Comparison of ENCODE assay signal across 26 cellular contexts in the genomic region with DNA sequence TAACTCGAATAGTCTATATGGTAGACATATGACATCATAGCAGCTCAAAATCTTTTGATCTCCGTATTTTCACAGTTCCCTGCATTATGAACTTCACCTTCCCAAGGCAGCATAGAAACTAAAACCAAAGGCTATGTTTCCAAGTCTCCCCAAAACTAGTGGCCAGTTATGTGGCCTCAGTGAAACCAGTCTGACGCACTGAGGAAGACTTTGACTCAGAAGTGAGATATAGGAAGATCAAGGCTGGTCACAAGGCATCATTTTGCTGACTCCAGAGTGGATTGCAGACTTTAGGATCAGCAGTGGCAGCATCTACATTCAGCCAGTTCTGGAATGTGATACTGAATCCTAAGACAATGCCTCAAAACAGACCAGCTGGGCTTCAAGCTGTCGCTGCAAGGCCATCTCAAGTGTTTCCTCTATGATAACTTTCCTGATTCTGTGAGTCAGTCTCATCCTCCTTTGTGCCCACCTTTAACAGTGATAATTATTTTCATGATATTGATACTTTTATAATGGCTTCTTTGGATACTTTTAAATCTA. TPM values are rescaled to one million over a fixed set of nuclear protein-coding genes. Genes with fewer than 3 reads are reported as not detected.
DNase-seq lines count a peak whose midpoint lies in the region; ATAC-seq, FAIRE-seq and TF ChIP-seq lines count a peak whose summit lies in the region.
"Had no signal": no experiment of that assay in that cellular context is flagged by ENCODE, and none has a peak within 500 bp of the region (broad histone marks: within the 10 kb centered on the region; RNA-seq: fewer than 3 reads in every experiment).

No MANE protein-coding gene starts in this region.

- H3K4me1 Mint-ChIP-seq in endodermal cell: peaks cover 34% of the 10 kb centered on the region
- H3K4me1 Mint-ChIP-seq: CD14-positive monocyte; CD8-positive, alpha-beta memory T cell; T-cell had no signal

- no peak overlapping the region for H3K27ac Mint-ChIP-seq in endodermal cell
- H3K27ac Mint-ChIP-seq: CD14-positive monocyte; CD8-positive, alpha-beta memory T cell; T-cell had no signal

- peaks cover 1% of the 10 kb centered on the region for H3K9me3 Mint-ChIP-seq in endodermal cell
- H3K9me3 Mint-ChIP-seq: CD8-positive, alpha-beta memory T cell; T-cell had no signal

- H3K14ac ChIP-seq in IMR-90 (replicated peaks; ENCODE audit: low read depth, low read length): no peak overlapping the region

- H3K18ac ChIP-seq in IMR-90 (ENCODE audit: low read depth, low read length): no peak overlapping the region

- peak overlapping the region; percentile 8; the same call in 1 of the 3 replicates for H2BK15ac ChIP-seq in IMR-90 (ENCODE audit: low read depth, low read length)

- TF ChIP-seq RAD21 in HepG2 (CRISPR knock-in tag; IDR thresholded peaks at IDR 0.05) (no peak), IMR-90 (IDR thresholded peaks at IDR 0.05; ENCODE audit: low read length) (no peak)

- no peak for TF ChIP-seq POLR2A in HepG2 (IDR thresholded peaks at IDR 0.05; ENCODE audit: insufficient read depth in 1 of 2, low read depth in 2 of 2, low read length in 2 of 2)
- TF ChIP-seq POLR2A in right lobe of liver (IDR thresholded peaks at IDR 0.05): no peak
- no peak for TF ChIP-seq POLR2A in IMR-90 (IDR thresholded peaks at IDR 0.05; ENCODE audit: low read depth, low read length)

- no peak overlapping the region for H3K4me3 Mint-ChIP-seq in endodermal cell
- H3K4me3 Mint-ChIP-seq: CD14-positive monocyte; CD8-positive, alpha-beta memory T cell; T-cell had no signal

- H3K4ac ChIP-seq in IMR-90 (ENCODE audit: low read depth, low read length): no peak overlapping the region

- H3K79me1 ChIP-seq in IMR-90 (ENCODE audit: low read depth in 1 of 2, low read length in 2 of 2): no peaks in the 10 kb centered on the region

- no peak for TF ChIP-seq EP300 in HepG2 (IDR thresholded peaks at IDR 0.05; ENCODE audit: low read depth in 2 of 2, low read length in 2 of 2)
- TF ChIP-seq EP300 in HepG2 (CRISPR knock-in tag; IDR thresholded peaks at IDR 0.05; ENCODE audit: borderline replicate concordance): no peak

- in situ Hi-C loops in HepG2 (cut with HindIII; ENCODE audit: extremely low pct_ligation_motif_present, low pct_unique_long_range_greater_than_20kb) (no loop called here), IMR-90 (cut with MboI; ENCODE audit: low sequenced_read_pairs) (no loop called here)

- H2AK5ac ChIP-seq in IMR-90 (ENCODE audit: low read depth, low read length): no peak overlapping the region

- no peak overlapping the region for H3K23ac ChIP-seq in IMR-90 (ENCODE audit: low read depth, low read length)

- no peak overlapping the region for H4K5ac ChIP-seq in IMR-90 (ENCODE audit: low read depth, low read length)

- H3K27me3 Mint-ChIP-seq in endodermal cell (ENCODE audit: insufficient read depth): no peaks in the 10 kb centered on the region

- H4K8ac ChIP-seq in IMR-90 (ENCODE audit: low read depth in 2 of 2, low read length in 2 of 2): no peak overlapping the region

- FAIRE-seq in HepG2 (lab: Jason Lieb, UNC): no peak

- no peaks in the 10 kb centered on the region for H3K79me2 ChIP-seq in HepG2 (ENCODE audit: insufficient read depth, low read length)

- BruUV-seq in HepG2 (replicated peaks; lab: Mats Ljungman, UMichigan) (no TSS peak), IMR-90 (replicated peaks; lab: Mats Ljungman, UMichigan) (no TSS peak)

- H3K36me3 ChIP-seq in HepG2 (replicated peaks in 1 of 2; ENCODE audit: control insufficient read depth in 1 of 2, insufficient read depth in 2 of 2, low read length in 2 of 2) (no peaks in the 10 kb centered on the region), right lobe of liver (no peaks in the 10 kb centered on the region), IMR-90 (ENCODE audit: control insufficient read depth, insufficient read depth, low read length) (no peaks in the 10 kb centered on the region), endodermal cell (ENCODE audit: control insufficient read depth, insufficient read depth, low read length) (no peaks in the 10 kb centered on the region), left lung (no peaks in the 10 kb centered on the region)
- H3K36me3 ChIP-seq: BE2C, HAP-1, MG63, SJCRH30 had no signal

- H3K9ac ChIP-seq in HepG2 (ENCODE audit: insufficient read depth, low read depth, low read length) (no peak overlapping the region), IMR-90 (ENCODE audit: low read depth, low read length) (no peak overlapping the region), endodermal cell (ENCODE audit: extremely low read depth, low read length, poor library complexity, severe bottlenecking) (no peak overlapping the region)
- H3K9ac ChIP-seq: GM23248 had no signal

- dilution Hi-C loops in IMR-90 (cut with HindIII; ENCODE audit: low sequenced_read_pairs, unreplicated experiment): no loop called here

- no peak overlapping the region for H3K4me2 ChIP-seq in HepG2 (ENCODE audit: low read depth, low read length)
- H3K4me2 ChIP-seq in IMR-90 (ENCODE audit: low read depth, low read length): no peak overlapping the region

- DNase-seq in HepG2 (ENCODE audit: low spot score) (no peak), right lobe of liver (no peak), IMR-90 (no peak), endodermal cell (no peak), left lung (no peak), T1000 (lab: John Stamatoyannopoulos, UW) (no peak)
- DNase-seq: BE2C; CD8-positive, alpha-beta memory T cell; DMS153; DND-41; GM23248; KBM-7; MG63; NCI-H1105 treated with DMSO at 0.1 percent for 48 hours; NCI-H146; NCI-H2029; NCI-H2227 treated with DMSO at 0.1 percent for 48 hours; NCI-H748 treated with DMSO at 0.1 percent for 48 hours; NK-92 treated with Interleukin-12 subunit alpha and Interleukin-12 subunit beta, amount 100 ng/mL, for 24 hours; PC-3; SJCRH30; T-cell had no signal

- POLR2A ChIA-PET in HepG2 (lab: Yijun Ruan, JAX): interaction anchor here (1.3 kb wide), 1 partner anchor 9 kb away, joined by 4 read pairs; no protein-coding TSS in a partner anchor
- POLR2A ChIA-PET in IMR-90 (lab: Charles Lee; ENCODE audit: unreplicated experiment): no interaction called here

- H3K27me3 ChIP-seq in HepG2 (ENCODE audit: control insufficient read depth in 1 of 2, insufficient read depth in 2 of 2, low read length in 2 of 2) (no peaks in the 10 kb centered on the region), right lobe of liver (no peaks in the 10 kb centered on the region), IMR-90 (ENCODE audit: control insufficient read depth, insufficient read depth, low read length) (no peaks in the 10 kb centered on the region), endodermal cell (ENCODE audit: control insufficient read depth, insufficient read depth, low read length, poor library complexity, severe bottlenecking) (no peaks in the 10 kb centered on the region), left lung (no peaks in the 10 kb centered on the region)
- H3K27me3 ChIP-seq: BE2C, MG63, SJCRH30 had no signal

- ATAC-seq in HepG2 (no peak), right lobe of liver (no peak), IMR-90 (ENCODE audit: low read depth) (peak; percentile 27; the same call in 1 of the 2 replicates), HG02642 (IDR thresholded peaks at IDR 0.05; ENCODE audit: poor library complexity, unreplicated experiment) (no peak), left lung (no peak)
- ATAC-seq: PC-3, Right ventricle myocardium inferior, T-cell had no signal

- H2BK120ac ChIP-seq in IMR-90 (ENCODE audit: low read depth, low read length): 0 out of 2 replicates have a peak overlapping the region, but pooled peaks have one; percentile 3

- no peak overlapping the region for H2AK9ac ChIP-seq in IMR-90 (replicated peaks; ENCODE audit: low read depth, low read length, poor library complexity)

- H3K9me3 ChIP-seq in HepG2 (ENCODE audit: low read length) (no peaks in the 10 kb centered on the region), right lobe of liver (no peaks in the 10 kb centered on the region), IMR-90 (ENCODE audit: control insufficient read depth, insufficient read depth, low read length) (no peaks in the 10 kb centered on the region), endodermal cell (ENCODE audit: control insufficient read depth, low read length) (peaks cover 4% of the 10 kb centered on the region), left lung (no peaks in the 10 kb centered on the region)
- H3K9me3 ChIP-seq: BE2C, HAP-1, MG63, SJCRH30 had no signal

- no peaks in the 10 kb centered on the region for H3K36me3 Mint-ChIP-seq in endodermal cell (ENCODE audit: low read depth)
- H3K36me3 Mint-ChIP-seq: CD14-positive monocyte; CD8-positive, alpha-beta memory T cell; T-cell had no signal

- no peaks in the 10 kb centered on the region for H3K9me1 ChIP-seq in IMR-90 (ENCODE audit: insufficient read depth, low read length)

- intact Hi-C loops in HepG2 (cut with micrococcal nuclease; ENCODE audit: unreplicated experiment): no loop called here
- intact Hi-C loops in right lobe of liver (cut with DNase I): no loop called here
- intact Hi-C loops in IMR-90 (cut with micrococcal nuclease): no loop called here
- intact Hi-C loops in left lung (cut with DNase I): no loop called here

- H3K27ac ChIP-seq in HepG2 (ENCODE audit: extremely low read length, insufficient read depth, low read length): no peak overlapping the region
- no peak overlapping the region for H3K27ac ChIP-seq in right lobe of liver
- no peak overlapping the region for H3K27ac ChIP-seq in IMR-90 (ENCODE audit: insufficient read depth, low read length)
- H3K27ac ChIP-seq in endodermal cell (ENCODE audit: low read depth, low read length): no peak overlapping the region
- no peak overlapping the region for H3K27ac ChIP-seq in left lung
- H3K27ac ChIP-seq: GM23248, SJCRH30 had no signal

- H2BK20ac ChIP-seq in IMR-90 (ENCODE audit: low read depth, low read length): peak overlapping the region; percentile 26; the same call in 1 of the 2 replicates

- no peak overlapping the region for H3K56ac ChIP-seq in IMR-90 (ENCODE audit: extremely low read depth, insufficient read depth, low read length)

- WGBS in HepG2 (ENCODE audit: low lambda C conversion rate): 97% methylated on average over 4 of the region's 4 CpGs
- WGBS in right lobe of liver (ENCODE audit: insufficient coverage, low coverage, low lambda C conversion rate, missing lambda C conversion rate): 89% methylated on average over 3 of the region's 4 CpGs
- no CpG with 5 or more reads among the region's 4 CpGs for WGBS in IMR-90 (ENCODE audit: extremely low coverage in 2 of 2, insufficient read length in 1 of 2), 2 experiments
- WGBS in endodermal cell (ENCODE audit: insufficient coverage in 1 of 2, insufficient read length in 1 of 2), 2 experiments: 70 to 84% methylated on average over 1 to 4 of the region's 4 CpGs

- CTCF ChIA-PET in HepG2 (lab: Yijun Ruan, JAX; ENCODE audit: low intra/inter-chr PET ratio, low total read pairs) (no interaction called here), IMR-90 (lab: Yijun Ruan, JAX) (interaction anchor here (1.0 kb wide), 1 partner anchor 10 kb away, joined by 3 read pairs; no protein-coding TSS in a partner anchor)

- TF ChIP-seq CTCF in HepG2 (CRISPR knock-in tag; IDR thresholded peaks at IDR 0.05): no peak
- no peak for TF ChIP-seq CTCF in right lobe of liver (IDR thresholded peaks at IDR 0.05)
- no peak for TF ChIP-seq CTCF in IMR-90 (conservative IDR thresholded peaks at IDR 0.05; ENCODE audit: low read depth, low read length)
- TF ChIP-seq CTCF in endodermal cell (conservative IDR thresholded peaks at IDR 0.05): no peak
- no peak for TF ChIP-seq CTCF in left lung (IDR thresholded peaks at IDR 0.05)

- H4K91ac ChIP-seq in IMR-90 (ENCODE audit: insufficient read depth, low read depth, low read length): no peak overlapping the region

- no peak overlapping the region for H2BK5ac ChIP-seq in IMR-90 (ENCODE audit: low read depth, low read length, poor library complexity, severe bottlenecking)

- no peak overlapping the region for H3K4me3 ChIP-seq in HepG2 (replicated peaks in 1 of 3; ENCODE audit: insufficient read depth in 1 of 3, low read depth in 2 of 3, low read length in 3 of 3)
- no peak overlapping the region for H3K4me3 ChIP-seq in right lobe of liver
- H3K4me3 ChIP-seq in IMR-90 (ENCODE audit: insufficient read depth, low read depth, low read length): no peak overlapping the region
- peak overlapping the region; percentile 39 for H3K4me3 ChIP-seq in endodermal cell (ENCODE audit: low read length)
- no peak overlapping the region for H3K4me3 ChIP-seq in left lung
- H3K4me3 ChIP-seq: GM23248, HAP-1, MG63, SJCRH30 had no signal

- H2AFZ ChIP-seq in HepG2 (ENCODE audit: low read length) (no peak overlapping the region), IMR-90 (replicated peaks; ENCODE audit: low read length, poor library complexity) (no peak overlapping the region)
- H2AFZ ChIP-seq: GM23248 had no signal

- no peaks in the 10 kb centered on the region for H4K20me1 ChIP-seq in HepG2 (ENCODE audit: insufficient read depth, low read length)
- no peaks in the 10 kb centered on the region for H4K20me1 ChIP-seq in IMR-90 (ENCODE audit: insufficient read depth, low read length)

- peaks cover 84% of the 10 kb centered on the region for H3K4me1 ChIP-seq in HepG2 (ENCODE audit: insufficient read depth, low read length)
- peaks cover 0 to 17% (median 7%) of the 10 kb centered on the region in 4 donors for H3K4me1 ChIP-seq in right lobe of liver
- H3K4me1 ChIP-seq in IMR-90 (ENCODE audit: control insufficient read depth, insufficient read depth, low read length): no peaks in the 10 kb centered on the region
- H3K4me1 ChIP-seq in endodermal cell (ENCODE audit: control insufficient read depth, insufficient read depth, low read length): peaks cover 23% of the 10 kb centered on the region
- H3K4me1 ChIP-seq in left lung: no peaks in the 10 kb centered on the region
- H3K4me1 ChIP-seq: BE2C, HAP-1, SJCRH30 had no signal

RNA-seq across cellular contexts. Expression of gene ELL2, which starts 34.4 kb away (rescaled TPM):
- total RNA-seq in HepG2 (2016; rRNA removed; fragmentation: Illumina TruSeq; extraction: Trizol) (64.5 and 78.9 TPM in 2 replicates), right lobe of liver (10 to 100 TPM; 74.3 to 96.4 (median 84.5) TPM), IMR-90 (2012; rRNA removed) (92.5 and 137 TPM in 2 replicates), endodermal cell (10 to 100 TPM; 28.6 to 44.1 TPM), left lung (10 to 100 TPM; 46.9 to 62.7 TPM)
- total RNA-seq in HepG2 (2016; cell fraction: cytosol; rRNA removed; fragmentation: Illumina TruSeq; extraction: Trizol; ENCODE audit: low read depth): 19.2 and 20.4 TPM in 2 replicates
- total RNA-seq in HepG2 (2016; cell fraction: insoluble cytoplasmic fraction; rRNA removed; fragmentation: Illumina TruSeq; extraction: Trizol): 69.3 and 74.8 TPM in 2 replicates
- total RNA-seq in HepG2 (2016; cell fraction: membrane; rRNA removed; fragmentation: Illumina TruSeq; extraction: Trizol): 73.2 and 75.4 TPM in 2 replicates
- 121 and 123 TPM in 2 replicates for total RNA-seq in HepG2 (2016; cell fraction: nucleus; rRNA removed; fragmentation: Illumina TruSeq; extraction: Trizol)
- polyA plus RNA-seq in HepG2 (2011; rRNA removed) (75.7 and 97.1 TPM in 2 replicates), IMR-90 (2012; rRNA removed) (52.4 and 61.4 TPM in 2 replicates)
- polyA plus RNA-seq in HepG2 (2011; cell fraction: cytosol; rRNA removed): 40.8 and 54.3 TPM in 2 replicates
- 68.9 and 74.9 TPM in 2 replicates for polyA plus RNA-seq in HepG2 (2011; cell fraction: nucleus; rRNA removed)
- 87.7 and 101 TPM in 2 replicates for polyA plus RNA-seq in HepG2 (2012)
- 13.4 and 15.1 TPM in 2 replicates for polyA plus RNA-seq in HepG2 (2016; cell fraction: cytosol; fragmentation: Illumina TruSeq; extraction: Trizol; ENCODE audit: low read depth)
- polyA plus RNA-seq in HepG2 (2016; cell fraction: insoluble cytoplasmic fraction; fragmentation: Illumina TruSeq; extraction: Trizol; ENCODE audit: low read depth): 81.1 and 83.2 TPM in 2 replicates
- polyA plus RNA-seq in HepG2 (2016; cell fraction: membrane; fragmentation: Illumina TruSeq; extraction: Trizol; ENCODE audit: low read depth): 49.0 and 50.1 TPM in 2 replicates
- 115 and 124 TPM in 2 replicates for polyA plus RNA-seq in HepG2 (2016; cell fraction: nucleus; fragmentation: Illumina TruSeq; extraction: Trizol; ENCODE audit: insufficient read depth, low read depth)
- 37.6 and 93.4 TPM in 2 replicates for polyA minus RNA-seq in HepG2 (2011; rRNA and poly(A)+ RNA removed; ENCODE audit: low replicate concordance)
- polyA minus RNA-seq in HepG2 (2011; cell fraction: cytosol; rRNA and poly(A)+ RNA removed): 82.9 and 96.7 TPM in 2 replicates
- 685 and 799 TPM in 2 replicates for polyA minus RNA-seq in HepG2 (2011; cell fraction: nucleus; rRNA and poly(A)+ RNA removed)
- polyA plus RNA-seq in IMR-90 (2012; cell fraction: cytosol; rRNA removed): 16.4 and 21.9 TPM in 2 replicates
- polyA plus RNA-seq in IMR-90 (2012; cell fraction: nucleus; rRNA removed; ENCODE audit: low replicate concordance): 23.4 and 161 TPM in 2 replicates
- 16.7 TPM for polyA plus RNA-seq in endodermal cell (2013, experiment 1 of 2)
- 17.0 TPM for polyA plus RNA-seq in endodermal cell (2013, experiment 2 of 2)
